23 cellular contexts compared by ENCODE assay signal in the genomic region with DNA sequence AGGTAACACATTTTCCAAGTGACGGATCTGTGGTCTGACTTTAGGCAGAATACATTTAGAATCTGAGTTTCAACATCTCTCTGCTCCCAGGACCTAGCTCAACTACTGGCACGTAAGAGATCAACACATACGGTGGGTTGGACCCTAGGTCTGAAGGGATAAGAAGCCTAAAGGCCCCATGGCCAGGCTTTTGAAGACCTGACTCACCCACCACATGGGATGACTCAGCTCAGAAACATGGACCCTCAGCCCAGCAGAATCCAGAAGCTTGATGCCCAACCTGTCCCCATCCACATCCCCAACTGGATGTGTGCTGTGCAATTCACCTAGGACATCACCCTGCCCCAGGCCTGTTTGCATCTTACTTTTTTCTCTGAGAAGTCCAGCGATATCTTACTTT.
"Had no signal": no experiment of that assay in that cellular context is flagged by ENCODE, and none has a peak within 500 bp of the region (broad histone marks: within the 10 kb centered on the region; RNA-seq: fewer than 3 reads in every experiment).

No MANE protein-coding gene starts in this region.

- H3K9me3 ChIP-seq: left lung, pancreas, psoas muscle, right atrium auricular region, thyroid gland, upper lobe of right lung had no signal

- ATAC-seq: activated CD4-positive, CD25-positive, alpha-beta regulatory T cell treated with anti-CD3 and anti-CD28 coated beads, Interleukin-2, amount 50 U/mL, for 24 hours; activated T-cell treated with anti-CD3 and anti-CD28 coated beads, Interleukin-2, amount 50 U/mL, for 4 hours; effector memory CD8-positive, alpha-beta T cell; heart right ventricle; left lung; pancreas; psoas muscle; stimulated activated naive B cell treated with anti-CD40 and anti-IgM and Interleukin-4, amounts not matched to agents 10 μg/mL and 1 μg/mL and 100 μg/mL, for 72 hours; upper lobe of right lung had no signal

- H3K36me3 ChIP-seq: heart right ventricle, left lung, pancreas, right atrium auricular region, stomach, thyroid gland, upper lobe of right lung, WERI-Rb-1 had no signal

- H3K27ac ChIP-seq: heart right ventricle, left lung, pancreas, psoas muscle, right atrium auricular region, stomach, thyroid gland, upper lobe of right lung, WERI-Rb-1 had no signal

- H3K27me3 ChIP-seq: pancreas, right atrium auricular region, thyroid gland, upper lobe of right lung had no signal

- H3K4me1 ChIP-seq: heart right ventricle, left lung, pancreas, psoas muscle, right atrium auricular region, stomach, thyroid gland, upper lobe of right lung had no signal

- DNase-seq: activated CD4-positive, alpha-beta memory T cell treated with anti-CD3 and anti-CD28 coated beads, Interleukin-2, amount 10 ng/mL, durations not matched to agents 7 days and 5 days; activated CD4-positive, alpha-beta T cell treated with anti-CD3 and anti-CD28 coated beads for 48 hours; activated CD8-positive, alpha-beta memory T cell treated with anti-CD3 and anti-CD28 coated beads, Interleukin-2, amount 50 U/mL, for 48 hours; activated naive CD4-positive, alpha-beta T cell; activated T-cell treated with anti-CD3 and anti-CD28 coated beads, Interleukin-2, amount 50 U/mL, for 4 hours; anterior cingulate cortex; cortex of kidney; effector memory CD8-positive, alpha-beta T cell; foreskin fibroblast; heart right ventricle; left lung; pancreas; psoas muscle; stimulated activated CD4-positive, alpha-beta T cell treated with anti-CD3 and anti-CD28 coated beads, Interleukin-15, amount 100 ng/mL, for 24 hours; stimulated activated CD4-positive, alpha-beta T cell treated with anti-CD3 and anti-CD28 coated beads, Interleukin-2, amount 100 ng/mL, for 24 hours; stimulated activated naive B cell treated with anti-CD40 and anti-IgM and Interleukin-4, amounts not matched to agents 10 μg/mL and 1 μg/mL and 100 μg/mL, for 72 hours; stomach; thyroid gland; upper lobe of right lung; WERI-Rb-1 had no signal

- H3K4me3 ChIP-seq: heart right ventricle, left lung, lung, pancreas, psoas muscle, right atrium auricular region, stomach, thyroid gland, upper lobe of right lung had no signal
